Comparison of ENCODE assay signal across 1 cellular context in the genomic region with DNA sequence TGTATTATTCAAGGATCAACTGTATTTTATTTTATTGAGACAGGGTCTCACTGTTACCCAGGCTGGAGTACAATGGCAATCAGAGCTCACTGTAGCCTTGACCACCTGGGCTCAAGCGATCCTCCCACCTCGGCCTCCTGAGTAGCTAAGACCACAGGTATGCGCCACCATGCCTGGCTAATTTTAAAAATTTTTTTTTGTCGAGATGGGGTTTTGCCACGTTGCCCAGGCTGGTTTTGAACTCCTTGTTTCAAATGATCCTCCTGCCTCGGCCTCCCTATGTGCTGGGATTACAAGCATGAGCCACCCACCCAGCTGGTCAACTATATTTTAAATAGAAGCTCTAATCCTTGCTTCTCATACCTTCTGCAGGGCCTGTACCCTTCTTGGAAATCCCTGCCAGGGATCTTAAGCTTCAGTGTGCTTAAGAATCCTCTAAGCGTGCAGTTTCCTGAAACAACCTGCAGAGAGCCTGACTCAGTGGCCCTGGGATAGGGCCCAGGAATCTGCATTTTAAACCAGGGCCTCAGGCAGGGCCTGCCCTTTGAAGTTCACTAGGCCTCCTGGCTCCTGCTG.
TF ChIP-seq lines count a peak whose summit lies in the region.

No MANE protein-coding gene starts in this region.

TF ChIP-seq in GM23338, 12 proteins besides CTCF, POLR2A, EP300 and RAD21 (continued from another document):
- no peak for TF ChIP-seq ZNF462 (CRISPR knock-in tag; IDR thresholded peaks at IDR 0.05)
- no peak for TF ChIP-seq EZH2 (IDR thresholded peaks at IDR 0.05; ENCODE audit: low read depth, unreplicated experiment)
- TF ChIP-seq POLR2AphosphoS5 (IDR thresholded peaks at IDR 0.05; ENCODE audit: low read depth) = no peak
- TF ChIP-seq JUNB (IDR thresholded peaks at IDR 0.05; ENCODE audit: unreplicated experiment) = no peak
- TF ChIP-seq EZH2phosphoT487 (IDR thresholded peaks at IDR 0.05; ENCODE audit: unreplicated experiment) = no peak
